15 cellular contexts compared by ENCODE assay signal in the genomic region with DNA sequence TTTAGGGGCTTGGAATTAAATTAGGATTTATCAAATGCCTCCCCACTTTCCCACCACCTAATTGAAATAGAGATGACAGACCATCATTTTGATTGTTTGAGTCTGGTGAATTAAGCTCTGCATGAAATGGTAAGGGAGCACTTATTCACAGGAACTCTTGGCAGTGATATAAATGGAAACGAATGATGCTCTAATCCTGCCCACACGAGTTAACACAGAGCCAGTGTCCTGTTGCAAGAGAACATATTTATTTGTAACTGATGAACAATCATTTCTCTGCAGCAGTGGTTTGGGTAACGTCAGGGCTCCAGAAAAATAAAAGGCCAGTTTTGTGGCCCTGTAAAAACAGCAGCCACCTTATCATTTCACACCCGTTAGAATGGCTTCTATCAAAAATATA.
A peak's percentile ranks its signal among the peaks of the same experiment; 100 is the strongest.
DNase-seq lines count a peak whose midpoint lies in the region; ATAC-seq lines count a peak whose summit lies in the region.
"Had no signal": no experiment of that assay in that cellular context is flagged by ENCODE, and none has a peak within 500 bp of the region (broad histone marks: within the 10 kb centered on the region; RNA-seq: fewer than 3 reads in every experiment).

No MANE protein-coding gene starts in this region.

- ATAC-seq in activated naive CD4-positive, alpha-beta T cell treated with anti-CD3 and anti-CD28 coated beads, Interleukin-2, amount 50 U/mL, for 72 hours = no peak
- ATAC-seq in natural killer cell treated with Interleukin-12 subunit alpha and Interleukin-12 subunit beta and Interleukin-15 and Interleukin-18, amount 100 ng/mL, for 72 hours = no peak
- ATAC-seq: CD8-positive, alpha-beta T cell; GM23338; K562 had no signal

- H3K4me1 Mint-ChIP-seq in natural killer cell treated with Interleukin-12 subunit alpha and Interleukin-12 subunit beta and Interleukin-15 and Interleukin-18, amount 100 ng/mL, for 72 hours (ENCODE audit: low read depth in 2 of 2) = no peaks in the 10 kb centered on the region

- peak; percentile 47 for DNase-seq in DMS 273 (lab: John Stamatoyannopoulos, UW; ENCODE audit: unreplicated experiment)
- DNase-seq in DMS 273 treated with DMSO at 0.1 percent for 48 hours (lab: John Stamatoyannopoulos, UW) = no peak
- peak; percentile 56 for DNase-seq in fibroblast of gingiva (ENCODE audit: low read depth)
- DNase-seq in pons (ENCODE audit: low spot score) = peak; percentile 33
- no peak for DNase-seq in NCI-H2227 (lab: John Stamatoyannopoulos, UW; ENCODE audit: unreplicated experiment)
- no peak for DNase-seq in activated naive CD4-positive, alpha-beta T cell treated with anti-CD3 and anti-CD28 coated beads, Interleukin-2, amount 50 U/mL, for 72 hours (ENCODE audit: low spot score in 2 of 2)
- DNase-seq in natural killer cell treated with Interleukin-12 subunit alpha and Interleukin-12 subunit beta and Interleukin-15 and Interleukin-18, amount 100 ng/mL, for 72 hours (ENCODE audit: low spot score) = no peak
- DNase-seq: CD8-positive, alpha-beta T cell; COR-L47; DMS53; GF-D8; H7 had no signal

- no peaks in the 10 kb centered on the region for H3K27me3 Mint-ChIP-seq in natural killer cell treated with Interleukin-12 subunit alpha and Interleukin-12 subunit beta and Interleukin-15 and Interleukin-18, amount 100 ng/mL, for 72 hours

- no peak overlapping the region for H3K27ac Mint-ChIP-seq in activated naive CD4-positive, alpha-beta T cell treated with anti-CD3 and anti-CD28 coated beads, Interleukin-2, amount 50 U/mL, for 72 hours
- H3K27ac Mint-ChIP-seq in natural killer cell treated with Interleukin-12 subunit alpha and Interleukin-12 subunit beta and Interleukin-15 and Interleukin-18, amount 100 ng/mL, for 72 hours = no peak overlapping the region
- H3K27ac Mint-ChIP-seq: CD14-positive monocyte; CD8-positive, alpha-beta T cell; GM23338 had no signal

- no peaks in the 10 kb centered on the region for H3K9me3 Mint-ChIP-seq in activated naive CD4-positive, alpha-beta T cell treated with anti-CD3 and anti-CD28 coated beads, Interleukin-2, amount 50 U/mL, for 72 hours
- peaks cover 5% of the 10 kb centered on the region for H3K9me3 Mint-ChIP-seq in natural killer cell treated with Interleukin-12 subunit alpha and Interleukin-12 subunit beta and Interleukin-15 and Interleukin-18, amount 100 ng/mL, for 72 hours
- H3K9me3 Mint-ChIP-seq: CD8-positive, alpha-beta T cell; GM23338 had no signal

- no peaks in the 10 kb centered on the region for H3K36me3 Mint-ChIP-seq in activated naive CD4-positive, alpha-beta T cell treated with anti-CD3 and anti-CD28 coated beads, Interleukin-2, amount 50 U/mL, for 72 hours
- H3K36me3 Mint-ChIP-seq in natural killer cell treated with Interleukin-12 subunit alpha and Interleukin-12 subunit beta and Interleukin-15 and Interleukin-18, amount 100 ng/mL, for 72 hours = no peaks in the 10 kb centered on the region
- H3K36me3 Mint-ChIP-seq: CD14-positive monocyte; CD8-positive, alpha-beta T cell had no signal

- H3K4me3 Mint-ChIP-seq in natural killer cell treated with Interleukin-12 subunit alpha and Interleukin-12 subunit beta and Interleukin-15 and Interleukin-18, amount 100 ng/mL, for 72 hours = no peak overlapping the region
- H3K4me3 Mint-ChIP-seq: CD14-positive monocyte; CD8-positive, alpha-beta T cell; GM23338 had no signal

Comparison
In these comparisons a context has a peak if more than half of its experiments do, and no peak if none do; other contexts are left out.
1. DNase-seq: peak in DMS 273 (single experiment), fibroblast of gingiva (single experiment) and pons (single experiment); none in DMS 273 treated with DMSO at 0.1 percent for 48 hours (single experiment), NCI-H2227 (single experiment), activated naive CD4-positive, alpha-beta T cell treated with anti-CD3 and anti-CD28 coated beads, Interleukin-2, amount 50 U/mL, for 72 hours (0 of 2) and natural killer cell treated with Interleukin-12 subunit alpha and Interleukin-12 subunit beta and Interleukin-15 and Interleukin-18, amount 100 ng/mL, for 72 hours (single experiment).